In genomic region chr2:36678856-36679255, GRCh38 we compare ENCODE assay signal across 2 cellular contexts.
TF ChIP-seq lines count a peak whose summit lies in the region.

No MANE protein-coding gene starts in this region.

TF ChIP-seq in HEK293, 187 proteins besides CTCF, POLR2A, EP300 and RAD21 (continued from another document):
- TF ChIP-seq KLF7 (tag by site-specific recombination; IDR thresholded peaks at IDR 0.05; ENCODE audit: borderline replicate concordance) (no peak), SETDB1 (IDR thresholded peaks at IDR 0.05; ENCODE audit: insufficient read length, low read length) (peak; percentile 77)

TF ChIP-seq in H1, 55 proteins besides CTCF, POLR2A, EP300 and RAD21 (continued from another document):
- TF ChIP-seq SP1 (IDR thresholded peaks at IDR 0.05; ENCODE audit: low read depth, low read length), result no peak
- TF ChIP-seq RXRA (IDR thresholded peaks at IDR 0.05; ENCODE audit: insufficient read depth, low read depth, low read length), result no peak
- TF ChIP-seq ASH2L (IDR thresholded peaks at IDR 0.05; ENCODE audit: low read length), result no peak
- TF ChIP-seq TEAD4 (IDR thresholded peaks at IDR 0.05; ENCODE audit: low read depth, low read length), result no peak
- no peak for TF ChIP-seq CBX5 (IDR thresholded peaks at IDR 0.05; ENCODE audit: low read depth, low read length)
- no peak for TF ChIP-seq JUN (IDR thresholded peaks at IDR 0.05; ENCODE audit: low read depth, low read length)
